In genomic region chr16:89495121-89495520, GRCh38 we compare ENCODE assay signal across 18 cellular contexts. TPM values are rescaled to one million over a fixed set of nuclear protein-coding genes. Genes with fewer than 3 reads are reported as not detected.
DNase-seq lines count a peak whose midpoint lies in the region; ATAC-seq and TF ChIP-seq lines count a peak whose summit lies in the region.
"Had no signal": no experiment of that assay in that cellular context is flagged by ENCODE, and none has a peak within 500 bp of the region (broad histone marks: within the 10 kb centered on the region; RNA-seq: fewer than 3 reads in every experiment).

No MANE protein-coding gene starts in this region.

- H2BK12ac ChIP-seq in mesenchymal stem cell (ENCODE audit: low read length in 2 of 2) = peak overlapping the region; percentile 49 to 75

- H3K9me3 ChIP-seq in mesenchymal stem cell (ENCODE audit: control insufficient read depth, low read length) = no peaks in the 10 kb centered on the region
- H3K9me3 ChIP-seq in gastrocnemius medialis = no peaks in the 10 kb centered on the region
- H3K9me3 ChIP-seq: prostate gland, SK-N-SH had no signal

- no peak overlapping the region for H3K23ac ChIP-seq in mesenchymal stem cell (ENCODE audit: low read length in 2 of 2)

- H3K27me3 Mint-ChIP-seq in HFFc6 (ENCODE audit: insufficient read depth) = no peaks in the 10 kb centered on the region; the same call in 1 of the 2 replicates
- no peaks in the 10 kb centered on the region for H3K27me3 Mint-ChIP-seq in activated CD4-positive, alpha-beta T cell treated with anti-CD3 and anti-CD28 coated beads for 36 hours

- H3K27me3 ChIP-seq in mesenchymal stem cell (ENCODE audit: control insufficient read depth in 1 of 2, insufficient read depth in 1 of 2, low read length in 2 of 2) (no peaks in the 10 kb centered on the region), gastrocnemius medialis (no peaks in the 10 kb centered on the region)
- H3K27me3 ChIP-seq: foreskin keratinocyte had no signal

- ATAC-seq in gastrocnemius medialis (no peak), HG02981 (IDR thresholded peaks at IDR 0.05; ENCODE audit: unreplicated experiment) (no peak)
- ATAC-seq in activated CD4-positive, alpha-beta T cell treated with anti-CD3 and anti-CD28 coated beads for 36 hours = no peak
- ATAC-seq: activated naive CD4-positive, alpha-beta T cell treated with anti-CD3 and anti-CD28 coated beads, Interleukin-2, amount 50 U/mL, for 72 hours; foreskin keratinocyte; GM23338; WTC11 had no signal

- H3K4me3 Mint-ChIP-seq in HFFc6 = no peak overlapping the region; the same call in 1 of the 2 replicates
- H3K4me3 Mint-ChIP-seq in activated CD4-positive, alpha-beta T cell treated with anti-CD3 and anti-CD28 coated beads for 36 hours = no peak overlapping the region
- H3K4me3 Mint-ChIP-seq: GM23338, WTC11 had no signal

- H3K27ac ChIP-seq in mesenchymal stem cell (ENCODE audit: low read length, poor library complexity, severe bottlenecking) = peak overlapping the region; percentile 13
- H3K27ac ChIP-seq in gastrocnemius medialis = no peak overlapping the region
- H3K27ac ChIP-seq: foreskin keratinocyte, prostate gland had no signal

- in situ Hi-C loops in gastrocnemius medialis (cut with MboI; ENCODE audit: low sequenced_read_pairs in 4 of 4) = no loop called here

- H3K36me3 ChIP-seq in mesenchymal stem cell (ENCODE audit: control insufficient read depth in 1 of 2, insufficient read depth in 2 of 2, low read depth in 1 of 2, low read length in 2 of 2) (peaks cover 0 to 4% of the 10 kb centered on the region in 2 experiments), gastrocnemius medialis (no peaks in the 10 kb centered on the region)
- H3K36me3 ChIP-seq: prostate gland had no signal

- peak overlapping the region; percentile 16 to 66 for H3K18ac ChIP-seq in mesenchymal stem cell (ENCODE audit: low read depth in 1 of 2, low read length in 2 of 2)

- no peak overlapping the region for H3K14ac ChIP-seq in mesenchymal stem cell (ENCODE audit: low read length in 2 of 2)

- H3K9ac ChIP-seq in mesenchymal stem cell (ENCODE audit: low read length) = no peak overlapping the region
- H3K9ac ChIP-seq: SK-N-SH had no signal

- CTCF ChIA-PET in activated CD4-positive, alpha-beta T cell treated with anti-CD3 and anti-CD28 coated beads for 36 hours (lab: Charles Lee) = interaction anchor here (0.7 to 1.0 kb wide), 2 partner anchors 255 to 328 kb away, joined by 3 to 5 read pairs; no protein-coding TSS in a partner anchor

- H3K79me1 ChIP-seq in mesenchymal stem cell (replicated peaks; ENCODE audit: low read length, poor library complexity, severe bottlenecking) = peaks cover 15% of the 10 kb centered on the region

- H2BK120ac ChIP-seq in mesenchymal stem cell (ENCODE audit: low read depth, low read length) = no peak overlapping the region

- POLR2A ChIA-PET in activated CD4-positive, alpha-beta T cell treated with anti-CD3 and anti-CD28 coated beads for 36 hours (lab: Charles Lee) = interaction anchor here (0.8 kb wide), 1 partner anchor 248 kb away, joined by 4 read pairs; no protein-coding TSS in a partner anchor

- H3K36me3 Mint-ChIP-seq in HFFc6 (ENCODE audit: low read depth) = peaks cover 6% of the 10 kb centered on the region; the same call in 1 of the 2 replicates
- H3K36me3 Mint-ChIP-seq in activated CD4-positive, alpha-beta T cell treated with anti-CD3 and anti-CD28 coated beads for 36 hours (ENCODE audit: low read depth) = no peaks in the 10 kb centered on the region
- H3K36me3 Mint-ChIP-seq: activated naive CD4-positive, alpha-beta T cell treated with anti-CD3 and anti-CD28 coated beads, Interleukin-2, amount 50 U/mL, for 72 hours; WTC11 had no signal

- H3K4me3 ChIP-seq in cardiac fibroblast (replicated peaks in 1 of 2; ENCODE audit: low read depth in 2 of 2, low read length in 2 of 2) (no peak overlapping the region), mesenchymal stem cell (ENCODE audit: insufficient read depth in 1 of 2, low read depth in 1 of 2, low read length in 2 of 2) (no peak overlapping the region), gastrocnemius medialis (no peak overlapping the region)
- H3K4me3 ChIP-seq: GM23338, prostate gland had no signal

- H3K4me1 ChIP-seq in mesenchymal stem cell (ENCODE audit: control insufficient read depth, insufficient read depth, low read depth, low read length) = peaks cover 14% of the 10 kb centered on the region
- H3K4me1 ChIP-seq in gastrocnemius medialis = peaks cover 19% of the 10 kb centered on the region in 2 donors

- H2BK5ac ChIP-seq in mesenchymal stem cell (ENCODE audit: low read depth, low read length, poor library complexity, severe bottlenecking) = no peak overlapping the region

- TF ChIP-seq POLR2A in gastrocnemius medialis (IDR thresholded peaks at IDR 0.05) = no peak

- H4K8ac ChIP-seq in mesenchymal stem cell (ENCODE audit: low read length) = no peak overlapping the region

- peaks cover 33% of the 10 kb centered on the region for H3K4me1 Mint-ChIP-seq in HFFc6 (ENCODE audit: low read depth)
- H3K4me1 Mint-ChIP-seq in activated CD4-positive, alpha-beta T cell treated with anti-CD3 and anti-CD28 coated beads for 36 hours = peaks cover 15% of the 10 kb centered on the region

- peak overlapping the region; percentile 32 for H3K27ac Mint-ChIP-seq in HFFc6
- no peak overlapping the region for H3K27ac Mint-ChIP-seq in activated CD4-positive, alpha-beta T cell treated with anti-CD3 and anti-CD28 coated beads for 36 hours
- H3K27ac Mint-ChIP-seq: GM23338, WTC11 had no signal

- H4K91ac ChIP-seq in mesenchymal stem cell (ENCODE audit: low read length) = no peak overlapping the region

- H3K9me3 Mint-ChIP-seq in HFFc6 = no peaks in the 10 kb centered on the region
- H3K9me3 Mint-ChIP-seq in activated CD4-positive, alpha-beta T cell treated with anti-CD3 and anti-CD28 coated beads for 36 hours (ENCODE audit: low read depth) = no peaks in the 10 kb centered on the region
- H3K9me3 Mint-ChIP-seq: activated naive CD4-positive, alpha-beta T cell treated with anti-CD3 and anti-CD28 coated beads, Interleukin-2, amount 50 U/mL, for 72 hours; GM23338; WTC11 had no signal

- 46% methylated on average over 3 of the region's 3 CpGs for WGBS in mesenchymal stem cell

- H2AK5ac ChIP-seq in mesenchymal stem cell (ENCODE audit: low read length, severe bottlenecking) = no peak overlapping the region

- H3K4ac ChIP-seq in mesenchymal stem cell (ENCODE audit: low read depth in 1 of 2, low read length in 2 of 2) = no peak overlapping the region

- H3K4me2 ChIP-seq in mesenchymal stem cell (ENCODE audit: low read length, poor library complexity, severe bottlenecking) = no peak overlapping the region
- H3K4me2 ChIP-seq: GM23338, SK-N-SH had no signal

- no peak overlapping the region for H2BK15ac ChIP-seq in mesenchymal stem cell (ENCODE audit: low read depth, poor library complexity, severe bottlenecking)

- intact Hi-C loops in gastrocnemius medialis (cut with DNase I; ENCODE audit: low total_unique reads) = no loop called here
- intact Hi-C loops in activated CD4-positive, alpha-beta T cell treated with anti-CD3 and anti-CD28 coated beads for 36 hours (cut with DNase I, micrococcal nuclease) = no loop called here

- no peak overlapping the region for H2AFZ ChIP-seq in mesenchymal stem cell (ENCODE audit: low read depth, low read length)
- H2AFZ ChIP-seq: GM23338 had no signal

- DNase-seq in AG08396 (ENCODE audit: low spot score) = peak; percentile 85
- DNase-seq in HFFc6 = peak; percentile 66
- DNase-seq in cardiac fibroblast (ENCODE audit: low read depth in 2 of 2) = peak; percentile 45 to 74
- peak; percentile 85 for DNase-seq in mesenchymal stem cell
- no peak for DNase-seq in gastrocnemius medialis
- no peak for DNase-seq in stimulated activated CD4-positive, alpha-beta T cell treated with anti-CD3 and anti-CD28 coated beads, Interleukin-2, amount 100 ng/mL, for 24 hours
- no peak for DNase-seq in activated CD4-positive, alpha-beta T cell treated with anti-CD3 and anti-CD28 coated beads for 36 hours
- DNase-seq: activated CD8-positive, alpha-beta memory T cell treated with anti-CD3 and anti-CD28 coated beads, Interleukin-2, amount 50 U/mL, for 48 hours; cortex of kidney; foreskin keratinocyte; NCI-H2171; SK-N-SH; stimulated activated CD4-positive, alpha-beta T cell treated with anti-CD3 and anti-CD28 coated beads, Interleukin-1b, Interleukin-23, amount 100 ng/mL, for 48 hours had no signal

- TF ChIP-seq CTCF in HFFc6 (IDR thresholded peaks at IDR 0.05) (no peak; the same call in 1 of the 2 replicates), cardiac fibroblast (IDR thresholded peaks at IDR 0.05; ENCODE audit: low read depth, low read length) (no peak), gastrocnemius medialis (IDR thresholded peaks at IDR 0.05 in 4 of 5, conservative IDR thresholded peaks at IDR 0.05 in 1 of 5) (no peak)

RNA-seq across cellular contexts. Expression of gene ANKRD11, which starts 4.8 kb away (rescaled TPM):
- 100 to 1,000 TPM; 110 to 120 (median 116) TPM for total RNA-seq in HFFc6 (2021; fragmentation: NEBNext Ultra II Directional; extraction: Animal tissue kit (Norgen Biotek cat#: 25700))
- polyA plus RNA-seq in mesenchymal stem cell (2013, experiment 1 of 2) = 92.7 TPM
- polyA plus RNA-seq in mesenchymal stem cell (2013, experiment 2 of 2) = 93.6 TPM
- total RNA-seq in gastrocnemius medialis = 10 to 100 TPM; 26.0 to 77.0 (median 55.0) TPM
- total RNA-seq in activated CD4-positive, alpha-beta T cell treated with anti-CD3 and anti-CD28 coated beads for 36 hours = 100 to 1,000 TPM; 144 to 145 TPM

RNA-seq across cellular contexts. Expression of gene SPG7, which starts 13.1 kb away (rescaled TPM):
- total RNA-seq in HFFc6 (2021; fragmentation: NEBNext Ultra II Directional; extraction: Animal tissue kit (Norgen Biotek cat#: 25700)) = 10 to 100 TPM; 81.5 to 97.0 (median 89.6) TPM
- polyA plus RNA-seq in mesenchymal stem cell (2013, experiment 1 of 2) = 40.7 TPM
- polyA plus RNA-seq in mesenchymal stem cell (2013, experiment 2 of 2) = 37.8 TPM
- total RNA-seq in gastrocnemius medialis = 100 to 1,000 TPM in 2 of 4 donors, 10 to 100 TPM in 2; 67.7 to 117 (median 100.0) TPM
- 10 to 100 TPM; 68.6 to 76.7 TPM for total RNA-seq in activated CD4-positive, alpha-beta T cell treated with anti-CD3 and anti-CD28 coated beads for 36 hours

Comparison
In these comparisons a context has a peak if more than half of its experiments do, and no peak if none do; other contexts are left out.
1. DNase-seq: peak in AG08396 (single experiment), HFFc6 (single experiment), cardiac fibroblast (2 of 2) and mesenchymal stem cell (single experiment); none in gastrocnemius medialis (0 of 2), stimulated activated CD4-positive, alpha-beta T cell treated with anti-CD3 and anti-CD28 coated beads, Interleukin-2, amount 100 ng/mL, for 24 hours (0 of 2) and activated CD4-positive, alpha-beta T cell treated with anti-CD3 and anti-CD28 coated beads for 36 hours (single experiment).